Comparison of ENCODE assay signal across 17 cellular contexts in genomic region chr6:30902196-30902595, GRCh38. TPM values are rescaled to one million over a fixed set of nuclear protein-coding genes. Genes with fewer than 3 reads are reported as not detected.
"Had no signal": no experiment of that assay in that cellular context is flagged by ENCODE, and none has a peak within 500 bp of the region (broad histone marks: within the 10 kb centered on the region; RNA-seq: fewer than 3 reads in every experiment).

No MANE protein-coding gene starts in this region.

RNA-seq across cellular contexts. Expression of gene SFTA2, which starts 29.8 kb away (rescaled TPM):
- total RNA-seq: activated CD4-positive, alpha-beta memory T cell treated with anti-CD3 and anti-CD28 coated beads, Interleukin-2, amount 10 ng/mL, durations not matched to agents 7 days and 5 days; activated CD4-positive, alpha-beta T cell treated with anti-CD3 and anti-CD28 coated beads, Interleukin-2, amount 10 ng/mL, durations not matched to agents 7 days and 5 days; activated naive CD8-positive, alpha-beta T cell treated with anti-CD3 and anti-CD28 coated beads, Interleukin-2, amount 10 ng/mL, durations not matched to agents 7 days and 5 days; ascending aorta; cardiac septum; cerebellum; heart left ventricle; left lobe of liver; mononuclear cell; natural killer cell treated with Interleukin-12 subunit alpha and Interleukin-12 subunit beta and Interleukin-15 and Interleukin-18, amount 100 ng/mL, for 72 hours; renal cortical epithelial cell; right lobe of liver; skeletal muscle tissue; testis had no signal
- polyA plus RNA-seq: heart left ventricle, immature natural killer cell, ovary had no signal

RNA-seq across cellular contexts. Expression of gene MUCL3, which starts 38.6 kb away (rescaled TPM):
- total RNA-seq: activated CD4-positive, alpha-beta memory T cell treated with anti-CD3 and anti-CD28 coated beads, Interleukin-2, amount 10 ng/mL, durations not matched to agents 7 days and 5 days; activated CD4-positive, alpha-beta T cell treated with anti-CD3 and anti-CD28 coated beads, Interleukin-2, amount 10 ng/mL, durations not matched to agents 7 days and 5 days; activated naive CD8-positive, alpha-beta T cell treated with anti-CD3 and anti-CD28 coated beads, Interleukin-2, amount 10 ng/mL, durations not matched to agents 7 days and 5 days; ascending aorta; cardiac septum; cerebellum; dorsolateral prefrontal cortex; left lobe of liver; mononuclear cell; natural killer cell treated with Interleukin-12 subunit alpha and Interleukin-12 subunit beta and Interleukin-15 and Interleukin-18, amount 100 ng/mL, for 72 hours; renal cortical epithelial cell; right lobe of liver; skeletal muscle tissue had no signal
- polyA plus RNA-seq: immature natural killer cell, ovary had no signal
